Comparison of ENCODE assay signal across 1 cellular context in the genomic region with DNA sequence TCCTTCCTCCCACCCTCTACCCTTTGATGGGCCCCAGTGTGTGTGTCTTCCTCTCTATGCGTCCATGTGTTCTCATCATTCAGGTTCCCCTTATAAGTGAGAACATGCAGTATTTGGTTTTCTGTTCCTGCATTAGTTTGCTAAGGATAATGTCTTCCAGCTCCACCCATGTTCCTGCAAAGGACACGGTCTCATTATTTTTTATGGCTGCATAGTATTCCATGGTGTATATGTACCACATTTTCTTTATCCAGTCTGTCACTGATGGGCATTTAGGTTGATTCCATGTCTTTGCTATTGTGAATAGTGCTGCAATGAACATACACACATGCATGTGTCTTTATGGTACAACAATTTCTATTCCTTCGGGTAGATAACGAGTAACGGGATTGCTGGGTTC. TPM values are rescaled to one million over a fixed set of nuclear protein-coding genes. Genes with fewer than 3 reads are reported as not detected.
"Had no signal": no experiment of that assay in that cellular context is flagged by ENCODE, and none has a peak within 500 bp of the region (broad histone marks: within the 10 kb centered on the region; RNA-seq: fewer than 3 reads in every experiment).

No MANE protein-coding gene starts in this region.

RNA-seq across cellular contexts. Expression of gene PPP1R26, which starts 21.1 kb away (rescaled TPM):
- polyA plus RNA-seq: naive thymus-derived CD8-positive, alpha-beta T cell had no signal
